ENCODE assay signal across 26 cellular contexts in genomic region chr10:958106-958505, GRCh38.
"Had no signal": no experiment of that assay in that cellular context is flagged by ENCODE, and none has a peak within 500 bp of the region (broad histone marks: within the 10 kb centered on the region; RNA-seq: fewer than 3 reads in every experiment).

No MANE protein-coding gene starts in this region.

- ATAC-seq: activated CD4-positive, CD25-positive, alpha-beta regulatory T cell treated with anti-CD3 and anti-CD28 coated beads, Interleukin-2, amount 50 U/mL, for 24 hours; activated CD8-positive, alpha-beta T cell treated with anti-CD3 and anti-CD28 coated beads for 36 hours; activated T-cell treated with anti-CD3 and anti-CD28 coated beads, Interleukin-2, amount 50 U/mL, for 4 hours; activated T-helper 17 cell treated with anti-CD3 and anti-CD28 coated beads, Interleukin-2, amount 50 U/mL, for 72 hours; esophagus mucosa; T-helper 17 cell had no signal

- H3K27ac ChIP-seq: brain microvascular endothelial cell, coronary artery, dorsolateral prefrontal cortex, WERI-Rb-1 had no signal

- H3K27me3 ChIP-seq: brain microvascular endothelial cell, dorsolateral prefrontal cortex had no signal

- H3K36me3 ChIP-seq: brain microvascular endothelial cell, WERI-Rb-1 had no signal

- H3K4me3 ChIP-seq: coronary artery, dorsolateral prefrontal cortex had no signal

- DNase-seq: activated B cell treated with CpG ODN at 0.5 μM for 24 hours; activated CD4-positive, alpha-beta T cell treated with anti-CD3 and anti-CD28 coated beads for 48 hours; activated CD4-positive, alpha-beta T cell treated with anti-CD3 and anti-CD28 coated beads, Interleukin-2, amount 50 U/mL, for 1 hour; activated CD4-positive, alpha-beta T cell treated with anti-CD3 and anti-CD28 coated beads, Interleukin-2, amount 50 U/mL, for 48 hours; activated CD8-positive, alpha-beta memory T cell treated with anti-CD3 and anti-CD28 coated beads for 24 hours; activated CD8-positive, alpha-beta T cell treated with anti-CD3 and anti-CD28 coated beads for 36 hours; activated effector memory CD4-positive, alpha-beta T cell treated with Interleukin-2 at 50 U/mL for 16 hours; activated gamma-delta T cell treated with Interleukin-2 at 50 U/mL for 16 hours; activated naive CD4-positive, alpha-beta T cell treated with anti-CD3 and anti-CD28 coated beads, Interleukin-2, amount 50 U/mL, for 16 hours; activated naive CD4-positive, alpha-beta T cell treated with Interleukin-2 at 50 U/mL for 16 hours; activated T-cell treated with anti-CD3 and anti-CD28 coated beads, Interleukin-2, amount 50 U/mL, for 4 hours; amniotic stem cell; anterior cingulate cortex; brain microvascular endothelial cell; dorsolateral prefrontal cortex; effector memory CD4-positive, alpha-beta T cell; foreskin fibroblast; glutamatergic neuron; T-helper 1 cell; T-helper 17 cell; T1000; WERI-Rb-1 had no signal
